Comparison of ENCODE assay signal across 1 cellular context in the genomic region with DNA sequence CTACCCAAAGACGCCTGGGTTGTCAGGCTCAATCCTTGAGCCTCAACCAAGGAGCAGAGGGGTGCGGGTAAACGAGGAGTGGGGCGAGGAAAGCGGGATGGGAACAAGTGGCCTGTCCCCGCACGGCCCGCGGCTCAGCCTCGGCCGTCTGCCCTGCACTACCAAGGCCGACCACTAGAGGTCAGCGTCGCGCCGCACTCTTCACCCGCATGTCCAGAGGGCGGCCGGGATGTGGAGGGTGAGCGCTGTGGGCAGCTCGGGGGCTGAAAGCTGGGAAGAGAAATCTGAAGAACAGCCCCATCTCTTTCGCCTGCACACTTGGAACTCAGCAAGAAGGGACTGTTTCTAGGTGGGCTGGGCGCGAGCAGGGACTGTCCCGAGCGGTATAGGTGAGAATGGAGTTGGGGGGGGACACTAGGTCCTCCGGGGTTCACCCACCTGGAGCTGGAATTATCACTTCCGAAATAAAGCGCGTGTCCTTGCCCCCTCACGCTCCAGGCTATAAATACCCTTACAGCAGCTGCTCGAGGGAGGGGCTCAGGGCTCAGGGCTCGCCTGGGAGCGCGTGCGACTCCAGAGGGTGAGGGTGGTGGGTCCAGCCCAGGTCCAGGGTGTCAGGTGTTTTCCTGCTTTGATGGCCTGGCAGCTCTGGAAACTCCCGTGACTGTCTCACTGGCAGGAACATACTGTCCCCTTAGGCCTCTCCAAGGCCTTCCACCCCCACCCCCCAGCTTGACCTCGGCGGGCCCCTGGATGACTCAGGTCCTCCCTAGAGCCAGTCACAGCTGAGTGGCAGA.
TF ChIP-seq lines count a peak whose summit lies in the region.

No MANE protein-coding gene starts in this region.

TF ChIP-seq in HepG2, 621 proteins besides CTCF, POLR2A, EP300 and RAD21 (continued from another document and continues in another):
- TF ChIP-seq ZNF280D (CRISPR knock-in tag; IDR thresholded peaks at IDR 0.05) = no peak
- TF ChIP-seq STAT6 (CRISPR knock-in tag; IDR thresholded peaks at IDR 0.05; ENCODE audit: borderline replicate concordance) = no peak
- no peak for TF ChIP-seq TRIM24 (CRISPR knock-in tag; IDR thresholded peaks at IDR 0.05)
- 0 out of 2 replicates have a peak, but pooled peaks have one; percentile 17 for TF ChIP-seq ZNF512B (CRISPR knock-in tag; IDR thresholded peaks at IDR 0.05; ENCODE audit: borderline replicate concordance)
- no peak; the same call in 2 of the 3 replicates for TF ChIP-seq MXI1 (IDR thresholded peaks at IDR 0.05; ENCODE audit: borderline replicate concordance, low read depth, low read length)
- TF ChIP-seq CREM (IDR thresholded peaks at IDR 0.05) = no peak
- no peak for TF ChIP-seq CREM (CRISPR knock-in tag; IDR thresholded peaks at IDR 0.05)
- TF ChIP-seq ZNF230 (CRISPR knock-in tag; IDR thresholded peaks at IDR 0.05) = 0 out of 2 replicates have a peak, but pooled peaks have one; percentile 42
- TF ChIP-seq POGZ (CRISPR knock-in tag; IDR thresholded peaks at IDR 0.05) = no peak
- TF ChIP-seq KDM3A (CRISPR knock-in tag; IDR thresholded peaks at IDR 0.05; ENCODE audit: low read depth) = no peak
- no peak for TF ChIP-seq ZKSCAN1 (IDR thresholded peaks at IDR 0.05; ENCODE audit: low read length)
- TF ChIP-seq, protein P1, sequence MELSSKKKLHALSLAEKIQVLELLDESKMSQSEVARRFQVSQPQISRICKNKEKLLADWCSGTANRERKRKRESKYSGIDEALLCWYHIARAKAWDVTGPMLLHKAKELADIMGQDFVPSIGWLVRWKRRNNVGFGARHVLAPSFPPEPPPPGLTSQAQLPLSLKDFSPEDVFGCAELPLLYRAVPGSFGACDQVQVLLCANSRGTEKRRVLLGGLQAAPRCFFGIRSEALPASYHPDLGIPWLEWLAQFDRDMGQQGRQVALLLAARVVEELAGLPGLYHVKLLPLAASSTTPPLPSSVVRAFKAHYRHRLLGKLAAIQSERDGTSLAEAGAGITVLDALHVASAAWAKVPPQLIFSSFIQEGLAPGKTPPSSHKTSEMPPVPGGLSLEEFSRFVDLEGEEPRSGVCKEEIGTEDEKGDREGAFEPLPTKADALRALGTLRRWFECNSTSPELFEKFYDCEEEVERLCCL (CRISPR knock-in tag; IDR thresholded peaks at IDR 0.05; ENCODE audit: borderline replicate concordance) = no peak
- TF ChIP-seq ZNF543 (CRISPR knock-in tag; IDR thresholded peaks at IDR 0.05) = no peak
- no peak for TF ChIP-seq HNRNPH1 (optimal IDR thresholded peaks at IDR 0.05; ENCODE audit: low read depth, low read length)
- no peak for TF ChIP-seq TARDBP (CRISPR knock-in tag; IDR thresholded peaks at IDR 0.05)
- TF ChIP-seq DNMT3B (CRISPR knock-in tag; conservative IDR thresholded peaks at IDR 0.05) = no peak
- no peak for TF ChIP-seq GRHL1 (CRISPR knock-in tag; conservative IDR thresholded peaks at IDR 0.05)
- no peak for TF ChIP-seq REXO4 (CRISPR knock-in tag; IDR thresholded peaks at IDR 0.05; ENCODE audit: borderline replicate concordance)
- no peak for TF ChIP-seq NFYC (CRISPR knock-in tag; IDR thresholded peaks at IDR 0.05)
- TF ChIP-seq KAT8 (CRISPR knock-in tag; IDR thresholded peaks at IDR 0.05) = no peak
- no peak; the same call in 1 of the 2 replicates for TF ChIP-seq ETV5 (CRISPR knock-in tag; IDR thresholded peaks at IDR 0.05; ENCODE audit: borderline replicate concordance)
- TF ChIP-seq MTF2 (CRISPR knock-in tag; IDR thresholded peaks at IDR 0.05; ENCODE audit: borderline replicate concordance) = peak; percentile 41; the same call in 1 of the 2 replicates
- TF ChIP-seq ZNF781 (CRISPR knock-in tag; IDR thresholded peaks at IDR 0.05; ENCODE audit: borderline replicate concordance, not compliant biosample characterization) = no peak
- TF ChIP-seq ZNF780A (CRISPR knock-in tag; IDR thresholded peaks at IDR 0.05) = no peak
- no peak for TF ChIP-seq MBD4 (IDR thresholded peaks at IDR 0.05; ENCODE audit: borderline replicate concordance, low read length)
- TF ChIP-seq, protein P2, sequence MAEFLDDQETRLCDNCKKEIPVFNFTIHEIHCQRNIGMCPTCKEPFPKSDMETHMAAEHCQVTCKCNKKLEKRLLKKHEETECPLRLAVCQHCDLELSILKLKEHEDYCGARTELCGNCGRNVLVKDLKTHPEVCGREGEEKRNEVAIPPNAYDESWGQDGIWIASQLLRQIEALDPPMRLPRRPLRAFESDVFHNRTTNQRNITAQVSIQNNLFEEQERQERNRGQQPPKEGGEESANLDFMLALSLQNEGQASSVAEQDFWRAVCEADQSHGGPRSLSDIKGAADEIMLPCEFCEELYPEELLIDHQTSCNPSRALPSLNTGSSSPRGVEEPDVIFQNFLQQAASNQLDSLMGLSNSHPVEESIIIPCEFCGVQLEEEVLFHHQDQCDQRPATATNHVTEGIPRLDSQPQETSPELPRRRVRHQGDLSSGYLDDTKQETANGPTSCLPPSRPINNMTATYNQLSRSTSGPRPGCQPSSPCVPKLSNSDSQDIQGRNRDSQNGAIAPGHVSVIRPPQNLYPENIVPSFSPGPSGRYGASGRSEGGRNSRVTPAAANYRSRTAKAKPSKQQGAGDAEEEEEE (CRISPR knock-in tag; IDR thresholded peaks at IDR 0.05; ENCODE audit: borderline replicate concordance) = no peak
- TF ChIP-seq MED8 (CRISPR knock-in tag; IDR thresholded peaks at IDR 0.05; ENCODE audit: insufficient replicate concordance) = no peak
- no peak for TF ChIP-seq ZNF672 (CRISPR knock-in tag; IDR thresholded peaks at IDR 0.05)
- TF ChIP-seq, protein P3, sequence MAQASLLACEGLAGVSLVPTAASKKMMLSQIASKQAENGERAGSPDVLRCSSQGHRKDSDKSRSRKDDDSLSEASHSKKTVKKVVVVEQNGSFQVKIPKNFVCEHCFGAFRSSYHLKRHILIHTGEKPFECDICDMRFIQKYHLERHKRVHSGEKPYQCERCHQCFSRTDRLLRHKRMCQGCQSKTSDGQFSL (CRISPR knock-in tag; IDR thresholded peaks at IDR 0.05) = peak; percentile 56; the same call in 1 of the 2 replicates
- TF ChIP-seq ATM (IDR thresholded peaks at IDR 0.05; ENCODE audit: borderline replicate concordance) = no peak
- TF ChIP-seq ZNF501 (CRISPR knock-in tag; IDR thresholded peaks at IDR 0.05) = peak; percentile 45; the same call in 1 of the 2 replicates
- TF ChIP-seq SKIL (CRISPR knock-in tag; IDR thresholded peaks at IDR 0.05; ENCODE audit: borderline replicate concordance) = no peak
- TF ChIP-seq ZFX (CRISPR knock-in tag; IDR thresholded peaks at IDR 0.05; ENCODE audit: low read depth) = peak; percentile 62
- no peak for TF ChIP-seq ZNF678 (CRISPR knock-in tag; IDR thresholded peaks at IDR 0.05)
- TF ChIP-seq, protein P4, sequence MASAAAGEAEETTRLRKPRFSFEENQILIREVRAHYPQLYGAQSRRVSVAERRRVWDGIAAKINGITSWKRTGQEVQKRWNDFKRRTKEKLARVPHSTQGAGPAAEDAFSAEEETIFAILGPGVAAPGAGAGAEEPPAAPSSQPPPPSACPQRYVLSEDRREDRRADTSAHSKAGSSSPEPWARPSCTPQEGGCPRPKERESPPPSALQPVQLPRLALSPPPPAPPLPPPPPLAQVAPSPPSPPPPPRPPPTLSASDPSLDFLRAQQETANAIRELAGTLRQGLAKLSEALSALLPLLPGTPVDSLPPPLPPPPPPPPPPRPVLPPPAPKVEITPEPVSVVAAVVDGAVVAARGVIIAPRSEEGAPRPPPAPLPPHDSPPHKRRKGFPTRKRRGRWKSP (CRISPR knock-in tag; IDR thresholded peaks at IDR 0.05) = no peak; the same call in 1 of the 2 replicates
